ENCODE assay signal across 8 cellular contexts in genomic region chr6:30617565-30618269, GRCh38. TPM values are rescaled to one million over a fixed set of nuclear protein-coding genes. Genes with fewer than 3 reads are reported as not detected.
DNase-seq lines count a peak whose midpoint lies in the region; ATAC-seq and TF ChIP-seq lines count a peak whose summit lies in the region.

Gene MRPS18B (plus strand): TSS chr6:30617840. CDS start chr6:30617866, 26 bp downstream.

- peaks cover 13% of the 10 kb centered on the region for H3K36me3 ChIP-seq in GM06990 (ENCODE audit: control insufficient read depth, insufficient read depth, low read length)
- H3K36me3 ChIP-seq in osteoblast (ENCODE audit: insufficient read depth, low read length), result peaks cover 44% of the 10 kb centered on the region
- H3K36me3 ChIP-seq in thoracic aorta, result peaks cover 10% of the 10 kb centered on the region

- peaks cover 19% of the 10 kb centered on the region for H4K20me1 ChIP-seq in osteoblast (ENCODE audit: insufficient read depth, low read length)

- peak; percentile 90 for DNase-seq in GM06990 (ENCODE audit: extremely low read depth, insufficient read length)
- peak; percentile 89 for DNase-seq in NCI-H1092 (lab: John Stamatoyannopoulos, UW)
- peak; percentile 96 for DNase-seq in SKM-1 (lab: John Stamatoyannopoulos, UW; ENCODE audit: unreplicated experiment)
- DNase-seq in activated naive CD4-positive, alpha-beta T cell treated with anti-CD3 and anti-CD28 coated beads, Interleukin-2, amount 50 U/mL, for 72 hours (ENCODE audit: low spot score in 2 of 2), result peak; percentile 94 to 97
- DNase-seq in glutamatergic neuron, result peak; percentile 94
- peak; percentile 93 for DNase-seq in osteoblast (ENCODE audit: insufficient read length, low spot score, missing footprints)
- peak; percentile 94 for DNase-seq in thoracic aorta (ENCODE audit: low spot score)

- peaks cover 40% of the 10 kb centered on the region for H3K79me2 ChIP-seq in osteoblast (ENCODE audit: insufficient read depth, low read length)

- no peaks in the 10 kb centered on the region for H3K9me3 Mint-ChIP-seq in activated naive CD4-positive, alpha-beta T cell treated with anti-CD3 and anti-CD28 coated beads, Interleukin-2, amount 50 U/mL, for 72 hours
- H3K9me3 Mint-ChIP-seq in glutamatergic neuron (ENCODE audit: unreplicated experiment), result peaks cover 32% of the 10 kb centered on the region

- H3K9me3 ChIP-seq in osteoblast (ENCODE audit: low read depth, low read length) (no peaks in the 10 kb centered on the region), thoracic aorta (no peaks in the 10 kb centered on the region)

- peak within 1 kb of the TSS; percentile 98 for H3K4me2 ChIP-seq in osteoblast (ENCODE audit: insufficient read depth, low read length)

- H3K27ac ChIP-seq in osteoblast (ENCODE audit: low read depth, low read length) (peak within 1 kb of the TSS; percentile 99), thoracic aorta (peak within 1 kb of the TSS; percentile 93 to 94)

- ATAC-seq in HG02588 (IDR thresholded peaks at IDR 0.05; ENCODE audit: unreplicated experiment) (peak; percentile 80), thoracic aorta (ENCODE audit: insufficient number of reproducible peaks, low FRiP score, low read depth) (peak; percentile 85)
- peak; percentile 81 for ATAC-seq in activated naive CD4-positive, alpha-beta T cell treated with anti-CD3 and anti-CD28 coated beads, Interleukin-2, amount 50 U/mL, for 72 hours

- H3K27me3 ChIP-seq in GM06990 (replicated peaks; ENCODE audit: control insufficient read depth, insufficient read depth, low read length), result no peaks in the 10 kb centered on the region
- no peaks in the 10 kb centered on the region for H3K27me3 ChIP-seq in osteoblast (ENCODE audit: insufficient read depth, low read length)
- H3K27me3 ChIP-seq in thoracic aorta (replicated peaks; ENCODE audit: insufficient read depth), result no peaks in the 10 kb centered on the region

- peaks cover 16% of the 10 kb centered on the region for H3K4me1 Mint-ChIP-seq in glutamatergic neuron (ENCODE audit: low read depth, unreplicated experiment)

- H3K4me3 ChIP-seq in GM06990 (replicated peaks; ENCODE audit: low read depth, low read length) (peak within 1 kb of the TSS; percentile 97), osteoblast (ENCODE audit: insufficient read depth, low read length) (peak within 1 kb of the TSS; percentile 98), thoracic aorta (peak within 1 kb of the TSS; percentile 79)

- peak within 1 kb of the TSS; percentile 97 for H3K4me3 Mint-ChIP-seq in glutamatergic neuron (ENCODE audit: unreplicated experiment)

- H3K27me3 Mint-ChIP-seq in glutamatergic neuron (ENCODE audit: unreplicated experiment), result peaks cover 26% of the 10 kb centered on the region

- TF ChIP-seq CTCF in GM06990 (IDR thresholded peaks at IDR 0.05; ENCODE audit: insufficient read depth, low read length, poor library complexity, severe bottlenecking) (no peak), glutamatergic neuron (IDR thresholded peaks at IDR 0.05; ENCODE audit: partially characterized antibody, unreplicated experiment) (no peak), osteoblast (IDR thresholded peaks at IDR 0.05; ENCODE audit: extremely low read depth, low read depth, low read length) (no peak), thoracic aorta (IDR thresholded peaks at IDR 0.05) (no peak)

- H3K36me3 Mint-ChIP-seq in activated naive CD4-positive, alpha-beta T cell treated with anti-CD3 and anti-CD28 coated beads, Interleukin-2, amount 50 U/mL, for 72 hours, result peaks cover 58 to 62% of the 10 kb centered on the region in 2 donors
- H3K36me3 Mint-ChIP-seq in glutamatergic neuron (ENCODE audit: unreplicated experiment), result peaks cover 10% of the 10 kb centered on the region

- H3K27ac Mint-ChIP-seq in activated naive CD4-positive, alpha-beta T cell treated with anti-CD3 and anti-CD28 coated beads, Interleukin-2, amount 50 U/mL, for 72 hours, result peak within 1 kb of the TSS; percentile 98 to 100
- peak within 1 kb of the TSS; percentile 99 for H3K27ac Mint-ChIP-seq in glutamatergic neuron (ENCODE audit: unreplicated experiment)

- H3K4me1 ChIP-seq in osteoblast (ENCODE audit: insufficient read depth, low read length) (peaks cover 38% of the 10 kb centered on the region), thoracic aorta (ENCODE audit: control insufficient read depth in 1 of 2, low read depth in 2 of 2) (peaks cover 26 to 32% of the 10 kb centered on the region in 2 donors)

- H2AFZ ChIP-seq in osteoblast (ENCODE audit: low read length), result peak within 1 kb of the TSS; percentile 96

RNA-seq across cellular contexts. Expression of gene MRPS18B, which starts in this region (rescaled TPM):
- 100 to 1,000 TPM in 1 of 2 donors, 10 to 100 TPM in 1; 99.8 to 100 TPM for total RNA-seq in activated naive CD4-positive, alpha-beta T cell treated with anti-CD3 and anti-CD28 coated beads, Interleukin-2, amount 50 U/mL, for 72 hours
- total RNA-seq in glutamatergic neuron (ENCODE audit: unreplicated experiment), result 40.0 TPM
- 67.3 and 83.4 TPM in 2 replicates for total RNA-seq in osteoblast
- 10 to 100 TPM; 23.6 to 27.3 TPM for total RNA-seq in thoracic aorta

Comparison
In these comparisons a context has a peak if more than half of its experiments do, and no peak if none do; other contexts are left out.
1. Peak in every context shown above with its lines: DNase-seq, ATAC-seq, H3K4me3 ChIP-seq and H3K27ac ChIP-seq.